In genomic region chr2:190880374-190881073, GRCh38 we compare ENCODE assay signal across 8 cellular contexts. TPM values are rescaled to one million over a fixed set of nuclear protein-coding genes. Genes with fewer than 3 reads are reported as not detected.
A peak's percentile ranks its signal among the peaks of the same experiment; 100 is the strongest.
DNase-seq lines count a peak whose midpoint lies in the region; ATAC-seq and TF ChIP-seq lines count a peak whose summit lies in the region.

GLS (plus strand) TSS chr2:190880821; CDS start chr2:190881085, 264 bp downstream.

- H3K36me3 Mint-ChIP-seq in activated naive CD8-positive, alpha-beta T cell treated with anti-CD3 and anti-CD28 coated beads, Interleukin-2, amount 10 ng/mL, durations not matched to agents 7 days and 5 days, result peaks cover 20% of the 10 kb centered on the region

- no peak for TF ChIP-seq EP300 in ovary (IDR thresholded peaks at IDR 0.05)

- no peak for TF ChIP-seq CTCF in SU-DHL-6 (IDR thresholded peaks at IDR 0.05; ENCODE audit: insufficient read depth, low read length, poor library complexity, severe bottlenecking)
- TF ChIP-seq CTCF in ovary (IDR thresholded peaks at IDR 0.05), result no peak
- no peak for TF ChIP-seq CTCF in thyroid gland (IDR thresholded peaks at IDR 0.05)

- H3K9me3 ChIP-seq in SU-DHL-6 (ENCODE audit: insufficient read depth, low read length) (no peaks in the 10 kb centered on the region), ovary (no peaks in the 10 kb centered on the region), thyroid gland (no peaks in the 10 kb centered on the region)

- peaks cover 7% of the 10 kb centered on the region; the same call in 1 of the 2 replicates for H4K20me1 ChIP-seq in SU-DHL-6 (ENCODE audit: low read depth, low read length)

- H3K27ac Mint-ChIP-seq in activated naive CD8-positive, alpha-beta T cell treated with anti-CD3 and anti-CD28 coated beads, Interleukin-2, amount 10 ng/mL, durations not matched to agents 7 days and 5 days, result peak within 1 kb of the TSS; percentile 100

- POLR2A ChIA-PET in activated naive CD8-positive, alpha-beta T cell treated with anti-CD3 and anti-CD28 coated beads, Interleukin-2, amount 10 ng/mL, durations not matched to agents 7 days and 5 days (lab: Charles Lee), result interaction anchor here (0.7 to 4.0 kb wide), 21 partner anchors 11 to 796 kb away, joined by 3 to 37 read pairs (median 5); partner anchors contain the start of genes STAT1 and STAT4

- H3K27me3 Mint-ChIP-seq in activated naive CD8-positive, alpha-beta T cell treated with anti-CD3 and anti-CD28 coated beads, Interleukin-2, amount 10 ng/mL, durations not matched to agents 7 days and 5 days, result no peaks in the 10 kb centered on the region

- peaks cover 25% of the 10 kb centered on the region for H3F3A ChIP-seq in SU-DHL-6 (ENCODE audit: insufficient read depth)

- DNase-seq in NCI-H128 (lab: John Stamatoyannopoulos, UW; ENCODE audit: unreplicated experiment), result peak; percentile 82
- peak; percentile 94 for DNase-seq in activated naive CD8-positive, alpha-beta T cell treated with anti-CD3 and anti-CD28 coated beads, Interleukin-2, amount 10 ng/mL, durations not matched to agents 7 days and 5 days
- peak; percentile 94 to 99 (median 98) for DNase-seq in head of caudate nucleus
- peak; percentile 96 to 98 (median 97) for DNase-seq in ovary
- peak; percentile 97 for DNase-seq in thyroid gland

- no peaks in the 10 kb centered on the region for H3K9me2 ChIP-seq in SU-DHL-6 (replicated peaks; ENCODE audit: insufficient read depth, low read length)

- ATAC-seq in HG02678 (IDR thresholded peaks at IDR 0.05; ENCODE audit: unreplicated experiment), result peak; percentile 68
- peak; percentile 80 for ATAC-seq in activated naive CD8-positive, alpha-beta T cell treated with anti-CD3 and anti-CD28 coated beads, Interleukin-2, amount 10 ng/mL, durations not matched to agents 7 days and 5 days (ENCODE audit: low read depth)

- H3K4me3 ChIP-seq in SU-DHL-6 (ENCODE audit: insufficient read depth, low read length, poor library complexity, severe bottlenecking), result peak within 1 kb of the TSS; percentile 82
- H3K4me3 ChIP-seq in ovary, result peak within 1 kb of the TSS; percentile 96
- H3K4me3 ChIP-seq in thyroid gland (replicated peaks in 1 of 3), result peak within 1 kb of the TSS; percentile 62 to 91 (median 71)

- H3K9me3 Mint-ChIP-seq in activated naive CD8-positive, alpha-beta T cell treated with anti-CD3 and anti-CD28 coated beads, Interleukin-2, amount 10 ng/mL, durations not matched to agents 7 days and 5 days, result no peaks in the 10 kb centered on the region

- H3K27ac ChIP-seq in SU-DHL-6 (ENCODE audit: low read depth, low read length) (peak within 1 kb of the TSS; percentile 92), ovary (peak within 1 kb of the TSS; percentile 89 to 95), thyroid gland (peak within 1 kb of the TSS; percentile 95 to 100 (median 99))

- peak within 1 kb of the TSS; percentile 85 for H3K9ac ChIP-seq in SU-DHL-6 (ENCODE audit: low read length)

- peak within 1 kb of the TSS; percentile 100 for H3K4me3 Mint-ChIP-seq in activated naive CD8-positive, alpha-beta T cell treated with anti-CD3 and anti-CD28 coated beads, Interleukin-2, amount 10 ng/mL, durations not matched to agents 7 days and 5 days

- H3K4me1 ChIP-seq in ovary (ENCODE audit: insufficient read depth) (peaks cover 3% of the 10 kb centered on the region), thyroid gland (peaks cover 12 to 28% of the 10 kb centered on the region in 2 donors)

- H3K27me3 ChIP-seq in SU-DHL-6 (ENCODE audit: low read length) (no peaks in the 10 kb centered on the region), ovary (no peaks in the 10 kb centered on the region), thyroid gland (no peaks in the 10 kb centered on the region)

- H3K79me2 ChIP-seq in SU-DHL-6 (ENCODE audit: insufficient read depth, low read length), result peaks cover 45% of the 10 kb centered on the region

- peak within 1 kb of the TSS; percentile 95 for H3K4me2 ChIP-seq in SU-DHL-6 (ENCODE audit: low read depth, low read length, poor library complexity, severe bottlenecking)

- H3K36me3 ChIP-seq in SU-DHL-6 (ENCODE audit: low read length) (peaks cover 11% of the 10 kb centered on the region), ovary (no peaks in the 10 kb centered on the region), thyroid gland (no peaks in the 10 kb centered on the region)

- H2AFZ ChIP-seq in SU-DHL-6 (ENCODE audit: low read depth, low read length, severe bottlenecking), result peak within 1 kb of the TSS; percentile 79

- WGBS in ovary, 3 donors, result 0 to 1% (median 0%) methylated on average over 46 to 54 of the region's 54 CpGs
- 0 to 2% methylated on average over 7 to 21 of the region's 54 CpGs for WGBS in thyroid gland, 2 donors

- peaks cover 39% of the 10 kb centered on the region for H3K4me1 Mint-ChIP-seq in activated naive CD8-positive, alpha-beta T cell treated with anti-CD3 and anti-CD28 coated beads, Interleukin-2, amount 10 ng/mL, durations not matched to agents 7 days and 5 days

- intact Hi-C loops in head of caudate nucleus (cut with DNase I), result loop anchor here (2.0 kb wide), 1 partner anchor 134 kb away; the partner anchor contains the start of gene STAT1
- intact Hi-C loops in ovary (cut with DNase I), result loop anchor here in 2 of 4 donors (10.0 kb wide), 2 partner anchors 64 to 134 kb away; partner anchors contain the start of gene STAT1 (in 1 of the 2)
- intact Hi-C loops in thyroid gland (cut with DNase I), result loop anchor here (5.0 kb wide), 1 partner anchor 132 kb away; the partner anchor contains the start of gene STAT1

- TF ChIP-seq POLR2A in GM10847 (IDR thresholded peaks at IDR 0.05; ENCODE audit: extremely low read depth, insufficient read length) (peak; percentile 99), ovary (IDR thresholded peaks at IDR 0.05) (peak; percentile 99), thyroid gland (IDR thresholded peaks at IDR 0.05) (peak; percentile 97 to 99)

RNA-seq across cellular contexts. Expression of gene GLS, which starts in this region (rescaled TPM):
- 100 to 1,000 TPM; 175 to 187 TPM for total RNA-seq in activated naive CD8-positive, alpha-beta T cell treated with anti-CD3 and anti-CD28 coated beads, Interleukin-2, amount 10 ng/mL, durations not matched to agents 7 days and 5 days
- total RNA-seq in ovary (100 to 1,000 TPM in 1 of 7 donors, 10 to 100 TPM in 6; 71.2 to 141 (median 77.1) TPM), thyroid gland (100 to 1,000 TPM; 175 to 274 (median 197) TPM)
- 10 to 100 TPM; 20.2 to 56.1 TPM for polyA plus RNA-seq in ovary

Comparison
In these comparisons a context has a peak if more than half of its experiments do, and no peak if none do; other contexts are left out.
1. Peak in every context shown above with its lines: DNase-seq, ATAC-seq, H3K4me3 ChIP-seq and H3K27ac ChIP-seq.